In genomic region chr12:113358381-113359132, GRCh38 we compare ENCODE assay signal across 8 cellular contexts. TPM values are rescaled to one million over a fixed set of nuclear protein-coding genes. Genes with fewer than 3 reads are reported as not detected.
DNase-seq lines count a peak whose midpoint lies in the region; ATAC-seq lines count a peak whose summit lies in the region.

PLBD2 (plus strand) TSS chr12:113358587; CDS start chr12:113358601, 14 bp downstream.

- no peak within 1 kb of the TSS for H2BK5ac ChIP-seq in mesendoderm (ENCODE audit: low read length)

- H2BK120ac ChIP-seq in mesendoderm (ENCODE audit: low read depth, low read length), result no peak within 1 kb of the TSS

- no peaks in the 10 kb centered on the region for H3K27me3 ChIP-seq in mesendoderm (ENCODE audit: insufficient read depth, low read length, poor library complexity)

- peaks cover 5% of the 10 kb centered on the region for H3K4me1 ChIP-seq in mesendoderm (ENCODE audit: control insufficient read depth, low read depth, low read length)

- H3K79me2 ChIP-seq in mesendoderm (ENCODE audit: control insufficient read depth, insufficient read depth, low read length), result peaks cover 2% of the 10 kb centered on the region

- no CpG with 5 or more reads among the region's 67 CpGs for WGBS in mesendoderm (ENCODE audit: extremely low coverage, insufficient coverage, low lambda C conversion rate)

- peaks cover 9% of the 10 kb centered on the region for H3K36me3 Mint-ChIP-seq in effector memory CD8-positive, alpha-beta T cell (ENCODE audit: insufficient read depth)

- no peak within 1 kb of the TSS for H2AK5ac ChIP-seq in mesendoderm (ENCODE audit: low read length)

- no peak within 1 kb of the TSS for H2BK15ac ChIP-seq in mesendoderm (replicated peaks; ENCODE audit: low read depth)

- H3K27ac Mint-ChIP-seq in effector memory CD8-positive, alpha-beta T cell, result peak within 1 kb of the TSS; percentile 93 to 97

- H3K79me1 ChIP-seq in mesendoderm (ENCODE audit: low read length), result peaks cover 13% of the 10 kb centered on the region

- DNase-seq in COLO668 (lab: John Stamatoyannopoulos, UW; ENCODE audit: unreplicated experiment), result peak; percentile 94
- peak; percentile 72 for DNase-seq in HS-27A (ENCODE audit: low read depth)
- peak; percentile 94 for DNase-seq in NOMO-1 treated with dmso at 0.1 percent for 144 hours (lab: John Stamatoyannopoulos, UW; ENCODE audit: unreplicated experiment)
- peak; percentile 75 to 86 (median 81) for DNase-seq in activated CD8-positive, alpha-beta memory T cell treated with anti-CD3 and anti-CD28 coated beads for 48 hours (ENCODE audit: low read depth in 2 of 3, low spot score in 2 of 3)
- DNase-seq in effector memory CD8-positive, alpha-beta T cell, result peak; percentile 92 to 94 (median 93)
- DNase-seq in mesendoderm, result peak; percentile 97
- DNase-seq in stimulated activated CD8-positive, alpha-beta memory T cell treated with anti-CD3 and anti-CD28 coated beads, Interleukin-12 subunit alpha, Interleukin-12 subunit beta, amount 100 ng/mL, for 4 hours (ENCODE audit: low read depth), result peak; percentile 91

- H3K23ac ChIP-seq in mesendoderm (ENCODE audit: low read length), result peak within 1 kb of the TSS; percentile 24

- H3K4me3 ChIP-seq in mesendoderm (ENCODE audit: low read length), result peak within 1 kb of the TSS; percentile 80

- H3K9me3 Mint-ChIP-seq in effector memory CD8-positive, alpha-beta T cell, result no peaks in the 10 kb centered on the region

- H3K27ac ChIP-seq in mesendoderm (ENCODE audit: low read depth, low read length), result no peak within 1 kb of the TSS

- H4K8ac ChIP-seq in mesendoderm (ENCODE audit: low read depth, low read length), result no peak within 1 kb of the TSS

- H3K36me3 ChIP-seq in mesendoderm (ENCODE audit: control insufficient read depth, insufficient read depth, low read length), result no peaks in the 10 kb centered on the region

- H3K4ac ChIP-seq in mesendoderm (ENCODE audit: low read depth, low read length), result no peak within 1 kb of the TSS

- peak within 1 kb of the TSS; percentile 87 for H3K9ac ChIP-seq in mesendoderm (ENCODE audit: low read length)

- peak within 1 kb of the TSS; percentile 95 for H3K56ac ChIP-seq in mesendoderm (ENCODE audit: low read length)

- peak within 1 kb of the TSS; percentile 91 for H3K4me3 Mint-ChIP-seq in effector memory CD8-positive, alpha-beta T cell

- ATAC-seq in GM19468 (IDR thresholded peaks at IDR 0.05; ENCODE audit: extremely low read depth, unreplicated experiment), result peak; percentile 80
- peak; percentile 91 for ATAC-seq in effector memory CD8-positive, alpha-beta T cell (replicated peaks)

- H4K5ac ChIP-seq in mesendoderm (ENCODE audit: low read length), result no peak within 1 kb of the TSS

- H3K18ac ChIP-seq in mesendoderm (ENCODE audit: low read length), result peak within 1 kb of the TSS; percentile 51

- H3K4me1 Mint-ChIP-seq in effector memory CD8-positive, alpha-beta T cell (ENCODE audit: low read depth in 2 of 2), result peaks cover 10 to 19% of the 10 kb centered on the region in 2 donors

- peak within 1 kb of the TSS; percentile 93 for H3K4me2 ChIP-seq in mesendoderm (ENCODE audit: low read length)

- peaks cover 0 to 6% of the 10 kb centered on the region in 2 donors for H3K27me3 Mint-ChIP-seq in effector memory CD8-positive, alpha-beta T cell

RNA-seq across cellular contexts. Expression of gene PLBD2, which starts in this region (rescaled TPM):
- polyA plus RNA-seq in mesendoderm (2013, experiment 1 of 2), result 22.8 TPM
- 22.1 TPM for polyA plus RNA-seq in mesendoderm (2013, experiment 2 of 2)
